ENCODE assay signal across 8 cellular contexts in the genomic region with DNA sequence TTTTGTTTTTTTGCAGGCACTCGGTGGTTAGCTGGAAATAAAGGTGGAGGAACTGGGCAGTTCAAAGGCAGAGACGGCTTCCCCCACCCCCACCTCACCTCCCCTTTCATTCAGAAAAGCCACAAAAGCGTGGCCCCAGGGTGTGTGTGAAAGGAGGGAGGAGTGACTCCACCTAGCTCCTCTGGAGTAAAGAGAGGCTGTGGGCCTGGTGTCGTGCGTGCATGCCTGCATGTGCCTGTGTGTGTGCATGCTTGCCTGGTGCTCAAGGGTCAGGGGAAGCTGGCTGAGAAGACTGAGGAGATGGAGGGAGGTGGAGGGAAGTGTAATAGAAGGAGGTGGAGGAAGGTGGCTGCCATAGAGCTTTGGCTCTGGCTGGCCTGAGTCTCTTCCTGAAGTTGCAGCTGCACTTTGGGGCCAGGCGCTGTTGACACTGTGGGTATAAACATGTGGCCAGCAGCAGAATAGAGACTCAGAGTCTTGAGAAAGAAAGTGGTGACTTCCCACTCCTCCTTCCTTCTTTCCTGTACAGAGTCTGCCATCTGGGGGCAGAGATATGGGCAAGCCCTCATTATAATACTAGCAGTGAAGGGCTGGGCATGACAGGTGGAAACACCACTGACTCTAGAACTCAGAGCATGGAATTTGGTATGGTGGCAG. TPM values are rescaled to one million over a fixed set of nuclear protein-coding genes. Genes with fewer than 3 reads are reported as not detected.
DNase-seq lines count a peak whose midpoint lies in the region; ATAC-seq, FAIRE-seq and TF ChIP-seq lines count a peak whose summit lies in the region.
"Had no signal": no experiment of that assay in that cellular context is flagged by ENCODE, and none has a peak within 500 bp of the region (broad histone marks: within the 10 kb centered on the region; RNA-seq: fewer than 3 reads in every experiment).

No MANE protein-coding gene starts in this region.

- no peak for FAIRE-seq in pancreas (lab: Jason Lieb, UNC)

- H3K4me1 ChIP-seq in PC-3 (ENCODE audit: insufficient read depth, low read length) (peaks cover 8% of the 10 kb centered on the region), pancreas (no peaks in the 10 kb centered on the region), Karpas-422 (ENCODE audit: low read length) (no peaks in the 10 kb centered on the region)

- intact Hi-C loops in PC-3 (cut with micrococcal nuclease) = loop anchor here (1.0 kb wide), 1 partner anchor 112 kb away; no protein-coding TSS in a partner anchor
- intact Hi-C loops in pancreas (cut with DNase I) = no loop called here

- no peaks in the 10 kb centered on the region for H4K20me1 ChIP-seq in PC-3 (ENCODE audit: low read length)
- no peaks in the 10 kb centered on the region for H4K20me1 ChIP-seq in Karpas-422 (ENCODE audit: insufficient read depth, low read depth, low read length)

- CTCF ChIA-PET in PC-3 (lab: Charles Lee) = no interaction called here

- TF ChIP-seq CTCF in GM12865 (IDR thresholded peaks at IDR 0.05; ENCODE audit: insufficient read depth, low read depth, low read length, missing control alignments) = peak; percentile 12
- no peak for TF ChIP-seq CTCF in PC-3 (conservative IDR thresholded peaks at IDR 0.05; ENCODE audit: low read depth, low read length)
- no peak for TF ChIP-seq CTCF in pancreas (IDR thresholded peaks at IDR 0.05)

- DNase-seq in GM12865 (ENCODE audit: low read depth) = peak; percentile 82
- DNase-seq in PC-3 = peak; percentile 26
- peak; percentile 32 for DNase-seq in cerebellar cortex (ENCODE audit: low spot score)
- no peak for DNase-seq in pancreas
- DNase-seq in Karpas-422 = no peak

- H3K9me3 ChIP-seq in PC-3 (ENCODE audit: low read length) = no peaks in the 10 kb centered on the region
- no peaks in the 10 kb centered on the region for H3K9me3 ChIP-seq in pancreas
- no peaks in the 10 kb centered on the region for H3K9me3 ChIP-seq in Karpas-422 (ENCODE audit: low read length)

- no peaks in the 10 kb centered on the region for H3K9me2 ChIP-seq in PC-3 (replicated peaks; ENCODE audit: low read length)
- no peaks in the 10 kb centered on the region for H3K9me2 ChIP-seq in Karpas-422 (replicated peaks; ENCODE audit: insufficient read depth, low read length)

- no TSS peak for BruUV-seq in PC-3 (replicated peaks; lab: Mats Ljungman, UMichigan)

- 67 to 76% methylated on average over 6 of the region's 6 CpGs for WGBS in pancreas, 2 donors

- H3K27ac ChIP-seq in PC-3 (ENCODE audit: low read length) (no peak overlapping the region), pancreas (no peak overlapping the region), Karpas-422 (ENCODE audit: low read length) (no peak overlapping the region)

- H3K4me3 ChIP-seq in GM12865 (ENCODE audit: low read depth, low read length) = peak overlapping the region; percentile 31
- no peak overlapping the region for H3K4me3 ChIP-seq in PC-3 (ENCODE audit: low read length)
- no peak overlapping the region for H3K4me3 ChIP-seq in pancreas
- no peak overlapping the region for H3K4me3 ChIP-seq in Karpas-422 (ENCODE audit: low read length)
- H3K4me3 ChIP-seq: skin epidermis had no signal

- POLR2A ChIA-PET in PC-3 (lab: Charles Lee; ENCODE audit: unreplicated experiment) = no interaction called here

- peak overlapping the region; percentile 26; the same call in 1 of the 2 replicates for H3K4me2 ChIP-seq in PC-3 (ENCODE audit: low read length)
- H3K4me2 ChIP-seq in Karpas-422 (ENCODE audit: low read depth, low read length, poor library complexity, severe bottlenecking) = no peak overlapping the region

- ATAC-seq in GM19468 (IDR thresholded peaks at IDR 0.05; ENCODE audit: extremely low read depth, unreplicated experiment) (peak; percentile 44), HG03457 (IDR thresholded peaks at IDR 0.05; ENCODE audit: unreplicated experiment) (peak; percentile 72), PC-3 (peak; percentile 54), pancreas (peak in 3 of 4 donors; percentile 41 to 80 (median 68))

- H2AFZ ChIP-seq in PC-3 (ENCODE audit: low read length) (peak overlapping the region; percentile 61; the same call in 1 of the 2 replicates), Karpas-422 (ENCODE audit: low read length) (no peak overlapping the region)

- H3K79me2 ChIP-seq in PC-3 (ENCODE audit: low read length) = no peaks in the 10 kb centered on the region
- no peaks in the 10 kb centered on the region for H3K79me2 ChIP-seq in Karpas-422 (ENCODE audit: low read length)

- H3K27me3 ChIP-seq in PC-3 (ENCODE audit: low read length) (no peaks in the 10 kb centered on the region), pancreas (no peaks in the 10 kb centered on the region), Karpas-422 (ENCODE audit: low read length) (no peaks in the 10 kb centered on the region)

- no peaks in the 10 kb centered on the region for H3F3A ChIP-seq in PC-3 (ENCODE audit: low read length, unreplicated experiment)

- H3K36me3 ChIP-seq in PC-3 (ENCODE audit: low read depth, low read length) = no peaks in the 10 kb centered on the region
- H3K36me3 ChIP-seq in pancreas = no peaks in the 10 kb centered on the region
- no peaks in the 10 kb centered on the region for H3K36me3 ChIP-seq in Karpas-422 (ENCODE audit: insufficient read depth, low read length)

- H3K9ac ChIP-seq in PC-3 (ENCODE audit: low read length) (no peak overlapping the region), Karpas-422 (ENCODE audit: low read length) (no peak overlapping the region)

RNA-seq across cellular contexts. Expression of gene SINHCAF, which starts 36.9 kb away (rescaled TPM):
- total RNA-seq in PC-3 (2014; rRNA removed) (32.0 and 32.3 TPM in 2 replicates), pancreas (10 to 100 TPM; 16.5 to 43.1 (median 27.0) TPM)
- 10 to 100 TPM in 1 of 2 donors, 1 to 10 TPM in 1; 9.0 to 22.7 TPM for polyA plus RNA-seq in pancreas
- 73.7 and 117 TPM in 2 replicates for total RNA-seq in Karpas-422 (2014; rRNA removed; shearing (Covaris generic); ENCODE audit: low replicate concordance)

Comparison
In these comparisons a context has a peak if more than half of its experiments do, and no peak if none do; other contexts are left out.
1. DNase-seq: peak in GM12865 (single experiment), PC-3 (single experiment) and cerebellar cortex (single experiment); none in pancreas (0 of 6) and Karpas-422 (single experiment).
2. Peak in every context shown above with its lines, with median percentiles within 50 percentile points of each other: ATAC-seq.